Comparison of ENCODE assay signal across 8 cellular contexts in the genomic region with DNA sequence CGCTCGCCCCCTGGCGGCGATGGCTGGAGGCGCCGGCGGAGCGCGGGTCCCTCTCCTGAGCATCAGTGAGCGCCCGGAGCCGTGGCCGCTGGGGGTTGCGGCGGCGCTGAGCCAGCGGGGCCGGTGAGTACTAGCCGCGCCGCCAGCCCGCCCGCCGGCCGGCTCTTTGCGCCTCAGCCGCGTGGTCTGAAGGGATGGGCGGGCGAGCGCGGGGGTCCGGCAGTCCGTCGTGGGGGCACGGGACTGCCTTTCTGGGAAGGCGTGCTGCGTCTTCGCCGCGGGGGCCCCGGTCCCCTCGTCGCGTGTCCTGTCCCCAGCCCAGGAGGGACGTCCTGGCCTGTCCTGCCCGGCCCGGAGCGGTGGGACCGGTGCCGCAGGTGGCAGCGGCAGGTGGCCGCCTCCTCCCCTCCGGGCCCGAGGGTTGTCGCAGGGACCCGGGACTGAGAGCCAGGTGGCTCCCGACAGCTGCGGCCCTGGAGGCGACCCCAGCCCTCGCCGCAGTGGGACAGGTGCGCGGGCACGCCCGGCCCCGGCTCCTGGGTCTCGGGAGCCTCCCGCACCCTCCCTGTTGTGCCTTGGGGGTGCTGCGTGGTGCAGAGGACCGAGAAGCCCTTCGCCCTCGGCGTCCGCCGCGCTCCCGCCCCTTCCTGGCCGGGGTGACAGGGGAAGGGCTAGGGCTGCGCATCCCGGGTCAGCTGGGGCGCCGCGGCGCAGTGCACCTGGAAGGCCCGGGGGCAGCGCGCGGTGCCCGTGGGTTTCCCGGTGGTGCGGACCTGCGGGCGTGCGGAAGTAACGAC. TPM values are rescaled to one million over a fixed set of nuclear protein-coding genes. Genes with fewer than 3 reads are reported as not detected.
DNase-seq lines count a peak whose midpoint lies in the region; ATAC-seq and TF ChIP-seq lines count a peak whose summit lies in the region.

SPECC1 (plus strand) TSS at position 58 of the 797 bp plus-strand sequence. CDS start 87,293 bp downstream, outside the sequence.

- peak within 1 kb of the TSS; percentile 48 to 64 for H3K4me3 ChIP-seq in left lung

- H3K4me3 Mint-ChIP-seq in chondrocyte (ENCODE audit: unreplicated experiment) = peak within 1 kb of the TSS; percentile 85

- H3K9me3 ChIP-seq in left lung = no peaks in the 10 kb centered on the region

- H3K36me3 ChIP-seq in left lung = no peaks in the 10 kb centered on the region

- H3K27me3 Mint-ChIP-seq in chondrocyte (ENCODE audit: low read depth) = peaks cover 43% of the 10 kb centered on the region

- peaks cover 27 to 91% of the 10 kb centered on the region in 2 donors for H3K27me3 ChIP-seq in left lung

- H3K36me3 Mint-ChIP-seq in chondrocyte (ENCODE audit: low read depth) = no peaks in the 10 kb centered on the region

- H3K9me3 Mint-ChIP-seq in chondrocyte (ENCODE audit: low read depth) = no peaks in the 10 kb centered on the region

- no peak within 1 kb of the TSS for H3K27ac ChIP-seq in left lung

- intact Hi-C loops in left lung (cut with DNase I) = no loop called here

- DNase-seq in 8988T (peak; percentile 55), NCI-H2227 treated with DMSO at 0.1 percent for 48 hours (lab: John Stamatoyannopoulos, UW) (peak; percentile 54), chondrocyte (ENCODE audit: low spot score) (no peak), left lung (peak; percentile 75 to 98)
- DNase-seq in activated CD4-positive, alpha-beta T cell treated with anti-CD3 and anti-CD28 coated beads for 1 hour = peak; percentile 80
- peak; percentile 85 for DNase-seq in stimulated activated CD4-positive, alpha-beta T cell treated with anti-CD3 and anti-CD28 coated beads, Interleukin-4, amount 100 ng/mL, for 1 hour

- TF ChIP-seq CTCF in chondrocyte (IDR thresholded peaks at IDR 0.05) (peak; percentile 93), left lung (IDR thresholded peaks at IDR 0.05) (peak; percentile 99 to 100)

- ATAC-seq in GM18520 (IDR thresholded peaks at IDR 0.05; ENCODE audit: unreplicated experiment) = peak; percentile 94
- peak; percentile 90 for ATAC-seq in HG03066 (IDR thresholded peaks at IDR 0.05; ENCODE audit: low read depth, unreplicated experiment)
- ATAC-seq in left lung = peak; percentile 100

- peaks cover 8% of the 10 kb centered on the region for H3K4me1 Mint-ChIP-seq in chondrocyte (ENCODE audit: low read depth)

- no peak within 1 kb of the TSS for H3K27ac Mint-ChIP-seq in chondrocyte (ENCODE audit: unreplicated experiment)

- H3K4me1 ChIP-seq in left lung = peaks cover 7 to 21% of the 10 kb centered on the region in 2 donors

RNA-seq across cellular contexts. Expression of gene SPECC1, which starts in this region (rescaled TPM):
- 63.6 to 91.9 TPM (median 90.8 TPM) in 3 replicates for total RNA-seq in chondrocyte
- 10 to 100 TPM; 25.2 to 38.3 TPM for total RNA-seq in left lung
